ENCODE assay signal across 1 cellular context in genomic region chr14:104665092-104665662, GRCh38.
TF ChIP-seq lines count a peak whose summit lies in the region.

No MANE protein-coding gene starts in this region.

TF ChIP-seq in endothelial cell of umbilical vein, 7 proteins besides CTCF, POLR2A, EP300 and RAD21 (continued from another document):
- TF ChIP-seq MAX (IDR thresholded peaks at IDR 0.05; ENCODE audit: insufficient read depth, insufficient read length) (no peak), MYC (IDR thresholded peaks at IDR 0.05; ENCODE audit: low read depth, low read length) (no peak), EZH2 (IDR thresholded peaks at IDR 0.05; ENCODE audit: borderline replicate concordance, low read depth, low read length, severe bottlenecking) (no peak)
